ENCODE assay signal across 21 cellular contexts in the genomic region with DNA sequence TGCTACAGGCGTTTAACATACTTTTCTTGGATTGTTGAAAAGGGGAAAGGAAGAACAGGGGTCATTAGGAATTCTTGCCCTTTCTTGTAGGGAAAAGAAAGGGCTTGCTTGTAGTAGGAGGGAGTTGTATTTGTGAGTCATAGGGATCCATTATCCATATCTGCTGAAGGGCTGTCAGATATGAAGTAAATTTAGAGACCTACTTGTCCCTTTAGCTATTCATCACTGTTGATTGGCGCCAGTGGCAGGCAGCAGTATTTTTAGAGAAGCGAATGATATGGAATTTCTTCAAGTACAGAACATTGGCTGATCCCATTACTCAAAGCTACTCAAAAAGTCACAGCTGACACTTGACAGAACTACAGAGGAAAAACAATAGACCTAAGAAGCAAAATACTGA.
"Had no signal": no experiment of that assay in that cellular context is flagged by ENCODE, and none has a peak within 500 bp of the region (broad histone marks: within the 10 kb centered on the region; RNA-seq: fewer than 3 reads in every experiment).

No MANE protein-coding gene starts in this region.

- H3K27ac ChIP-seq: pancreas, prostate gland, spleen, suprapubic skin, tibial artery had no signal

- H3K36me3 ChIP-seq: pancreas, prostate gland, spleen, suprapubic skin, tibial artery had no signal

- H3K9me3 ChIP-seq: pancreas, prostate gland, spleen, suprapubic skin, tibial artery had no signal

- H3K4me1 ChIP-seq: pancreas, prostate gland, suprapubic skin, tibial artery had no signal

- ATAC-seq: activated CD8-positive, alpha-beta memory T cell treated with anti-CD3 and anti-CD28 coated beads, Interleukin-2, amount 10 ng/mL, durations not matched to agents 7 days and 5 days; activated CD8-positive, alpha-beta T cell treated with anti-CD3 and anti-CD28 coated beads, Interleukin-2, amount 10 ng/mL, durations not matched to agents 7 days and 5 days; activated T-cell treated with anti-CD3 and anti-CD28 coated beads, Interleukin-2, amount 50 U/mL, for 72 hours; esophagus mucosa; pancreas had no signal

- H3K27me3 ChIP-seq: pancreas, spleen, suprapubic skin, tibial artery had no signal

- H3K4me3 ChIP-seq: pancreas, prostate gland, spleen, suprapubic skin, tibial artery had no signal

- DNase-seq: activated B cell treated with CpG ODN at 0.5 μM for 24 hours; activated CD4-positive, alpha-beta T cell treated with anti-CD3 and anti-CD28 coated beads, Interleukin-2, amount 50 U/mL, for 1 hour; activated CD8-positive, alpha-beta memory T cell treated with anti-CD3 and anti-CD28 coated beads, Interleukin-2, amount 10 ng/mL, durations not matched to agents 7 days and 5 days; activated CD8-positive, alpha-beta T cell treated with anti-CD3 and anti-CD28 coated beads, Interleukin-2, amount 10 ng/mL, durations not matched to agents 7 days and 5 days; activated effector memory CD4-positive, alpha-beta T cell treated with Interleukin-2 at 50 U/mL for 16 hours; activated naive CD4-positive, alpha-beta T cell treated with Interleukin-2 at 50 U/mL for 16 hours; activated T-cell treated with anti-CD3 and anti-CD28 coated beads, Interleukin-2, amount 50 U/mL, for 72 hours; anterior cingulate cortex; cortex of kidney; foreskin fibroblast; mammary epithelial cell; naive B cell; nephron progenitor cell; nucleus accumbens; pancreas; spleen; stimulated activated naive CD4-positive, alpha-beta T cell; tibial artery had no signal
